11 cellular contexts compared by ENCODE assay signal in genomic region chr11:37503411-37504065, GRCh38.
DNase-seq lines count a peak whose midpoint lies in the region; ATAC-seq and TF ChIP-seq lines count a peak whose summit lies in the region.
"Had no signal": no experiment of that assay in that cellular context is flagged by ENCODE, and none has a peak within 500 bp of the region (broad histone marks: within the 10 kb centered on the region; RNA-seq: fewer than 3 reads in every experiment).

No MANE protein-coding gene starts in this region.

- H3K27me3 ChIP-seq in PC-9 (ENCODE audit: insufficient read depth, low read depth), result no peaks in the 10 kb centered on the region
- no peaks in the 10 kb centered on the region for H3K27me3 ChIP-seq in CD8-positive, alpha-beta memory T cell (ENCODE audit: insufficient read depth, low read length, poor library complexity, severe bottlenecking)

- no peaks in the 10 kb centered on the region for H3K27me3 Mint-ChIP-seq in stimulated activated naive CD8-positive, alpha-beta T cell treated with anti-CD3 and anti-CD28 coated beads, Interleukin-15, Interleukin-2, amounts not matched to agents 100 ng/mL and 50 ng/mL, for 24 hours
- no peaks in the 10 kb centered on the region for H3K27me3 Mint-ChIP-seq in CD8-positive, alpha-beta memory T cell
- H3K27me3 Mint-ChIP-seq in activated T-helper 1 cell treated with anti-CD3 and anti-CD28 coated beads, Interleukin-12 subunit alpha, Interleukin-12 subunit beta, Interleukin-2, Interleukin-4 antibody, amounts not matched to agents 30 ng/mL and 10 ng/mL and 1 ng/mL, durations not matched to agents 14 hours and 24 hours and 36 hours (ENCODE audit: insufficient read depth), result no peaks in the 10 kb centered on the region

- H3K4me1 Mint-ChIP-seq in stimulated activated naive CD8-positive, alpha-beta T cell treated with anti-CD3 and anti-CD28 coated beads, Interleukin-15, Interleukin-2, amounts not matched to agents 100 ng/mL and 50 ng/mL, for 24 hours (ENCODE audit: low read depth), result peaks cover 17% of the 10 kb centered on the region
- no peaks in the 10 kb centered on the region for H3K4me1 Mint-ChIP-seq in CD8-positive, alpha-beta memory T cell
- H3K4me1 Mint-ChIP-seq in activated T-helper 1 cell treated with anti-CD3 and anti-CD28 coated beads, Interleukin-12 subunit alpha, Interleukin-12 subunit beta, Interleukin-2, Interleukin-4 antibody, amounts not matched to agents 30 ng/mL and 10 ng/mL and 1 ng/mL, durations not matched to agents 14 hours and 24 hours and 36 hours (ENCODE audit: low read depth), result peaks cover 6% of the 10 kb centered on the region

- H3K4me1 ChIP-seq in PC-9 (replicated peaks; ENCODE audit: insufficient read depth), result peaks cover 65% of the 10 kb centered on the region
- H3K4me1 ChIP-seq in CD8-positive, alpha-beta memory T cell (ENCODE audit: insufficient read depth, low read length), result no peaks in the 10 kb centered on the region

- intact Hi-C loops in PC-9 (cut with micrococcal nuclease; ENCODE audit: unreplicated experiment), result loop anchor here (10.0 kb wide), 1 partner anchor 511 kb away; no protein-coding TSS in a partner anchor
- intact Hi-C loops in left ventricle myocardium superior (cut with micrococcal nuclease), result no loop called here
- intact Hi-C loops in activated T-helper 1 cell treated with anti-CD3 and anti-CD28 coated beads, Interleukin-12 subunit alpha, Interleukin-12 subunit beta, Interleukin-2, Interleukin-4 antibody, amounts not matched to agents 30 ng/mL and 10 ng/mL and 1 ng/mL, durations not matched to agents 14 hours and 24 hours and 36 hours (cut with micrococcal nuclease), result no loop called here

- no peak overlapping the region for H3K4me3 ChIP-seq in PC-9
- H3K4me3 ChIP-seq in CD8-positive, alpha-beta memory T cell (ENCODE audit: low read length), result no peak overlapping the region

- peaks cover 18% of the 10 kb centered on the region for H3K9me3 Mint-ChIP-seq in stimulated activated naive CD8-positive, alpha-beta T cell treated with anti-CD3 and anti-CD28 coated beads, Interleukin-15, Interleukin-2, amounts not matched to agents 100 ng/mL and 50 ng/mL, for 24 hours
- peaks cover 2 to 31% (median 14%) of the 10 kb centered on the region in 5 donors for H3K9me3 Mint-ChIP-seq in CD8-positive, alpha-beta memory T cell
- H3K9me3 Mint-ChIP-seq in activated T-helper 1 cell treated with anti-CD3 and anti-CD28 coated beads, Interleukin-12 subunit alpha, Interleukin-12 subunit beta, Interleukin-2, Interleukin-4 antibody, amounts not matched to agents 30 ng/mL and 10 ng/mL and 1 ng/mL, durations not matched to agents 14 hours and 24 hours and 36 hours, result peaks cover 3% of the 10 kb centered on the region

- H3K4me2 ChIP-seq in PC-9, result peak overlapping the region; percentile 77

- H3K9me3 ChIP-seq in PC-9 (ENCODE audit: insufficient read depth, low read depth), result peaks cover 19% of the 10 kb centered on the region
- H3K9me3 ChIP-seq in CD8-positive, alpha-beta memory T cell (ENCODE audit: low read length), result no peaks in the 10 kb centered on the region

- peak overlapping the region; percentile 14 for H3K4me3 Mint-ChIP-seq in stimulated activated naive CD8-positive, alpha-beta T cell treated with anti-CD3 and anti-CD28 coated beads, Interleukin-15, Interleukin-2, amounts not matched to agents 100 ng/mL and 50 ng/mL, for 24 hours
- no peak overlapping the region for H3K4me3 Mint-ChIP-seq in CD8-positive, alpha-beta memory T cell
- H3K4me3 Mint-ChIP-seq in activated T-helper 1 cell treated with anti-CD3 and anti-CD28 coated beads, Interleukin-12 subunit alpha, Interleukin-12 subunit beta, Interleukin-2, Interleukin-4 antibody, amounts not matched to agents 30 ng/mL and 10 ng/mL and 1 ng/mL, durations not matched to agents 14 hours and 24 hours and 36 hours, result no peak overlapping the region

- peak overlapping the region; percentile 66 for H3K27ac Mint-ChIP-seq in stimulated activated naive CD8-positive, alpha-beta T cell treated with anti-CD3 and anti-CD28 coated beads, Interleukin-15, Interleukin-2, amounts not matched to agents 100 ng/mL and 50 ng/mL, for 24 hours
- no peak overlapping the region for H3K27ac Mint-ChIP-seq in CD8-positive, alpha-beta memory T cell
- no peak overlapping the region for H3K27ac Mint-ChIP-seq in activated T-helper 1 cell treated with anti-CD3 and anti-CD28 coated beads, Interleukin-12 subunit alpha, Interleukin-12 subunit beta, Interleukin-2, Interleukin-4 antibody, amounts not matched to agents 30 ng/mL and 10 ng/mL and 1 ng/mL, durations not matched to agents 14 hours and 24 hours and 36 hours

- H2AFZ ChIP-seq in PC-9, result no peak overlapping the region

- H3K9me2 ChIP-seq in PC-9 (ENCODE audit: insufficient read depth), result peaks cover 4% of the 10 kb centered on the region; the same call in 1 of the 2 replicates

- no peaks in the 10 kb centered on the region for H4K20me1 ChIP-seq in PC-9 (ENCODE audit: insufficient read depth)

- BruUV-seq in PC-9 (replicated peaks; lab: Mats Ljungman, UMichigan), result no TSS peak

- no peak for TF ChIP-seq CTCF in PC-9 (conservative IDR thresholded peaks at IDR 0.05)

- H3K79me2 ChIP-seq in PC-9 (ENCODE audit: low read depth), result no peaks in the 10 kb centered on the region

- no peaks in the 10 kb centered on the region for H3K36me3 Mint-ChIP-seq in stimulated activated naive CD8-positive, alpha-beta T cell treated with anti-CD3 and anti-CD28 coated beads, Interleukin-15, Interleukin-2, amounts not matched to agents 100 ng/mL and 50 ng/mL, for 24 hours (ENCODE audit: low read depth)
- no peaks in the 10 kb centered on the region for H3K36me3 Mint-ChIP-seq in CD8-positive, alpha-beta memory T cell
- no peaks in the 10 kb centered on the region for H3K36me3 Mint-ChIP-seq in activated T-helper 1 cell treated with anti-CD3 and anti-CD28 coated beads, Interleukin-12 subunit alpha, Interleukin-12 subunit beta, Interleukin-2, Interleukin-4 antibody, amounts not matched to agents 30 ng/mL and 10 ng/mL and 1 ng/mL, durations not matched to agents 14 hours and 24 hours and 36 hours (ENCODE audit: low read depth)

- CTCF ChIA-PET in PC-9 (lab: Charles Lee), result no interaction called here
- CTCF ChIA-PET in CD8-positive, alpha-beta memory T cell (lab: Charles Lee), result no interaction called here

- H3K36me3 ChIP-seq in PC-9 (ENCODE audit: low read depth), result no peaks in the 10 kb centered on the region
- H3K36me3 ChIP-seq in CD8-positive, alpha-beta memory T cell (ENCODE audit: insufficient read depth, low read length), result no peaks in the 10 kb centered on the region

- DNase-seq in NOMO-1 treated with DMSO at 0.1 percent for 48 hours (lab: John Stamatoyannopoulos, UW; ENCODE audit: unreplicated experiment), result peak; percentile 40
- DNase-seq in NOMO-1 treated with dmso at 0.1 percent for 144 hours (lab: John Stamatoyannopoulos, UW; ENCODE audit: unreplicated experiment), result no peak
- DNase-seq in PC-9, result no peak
- no peak for DNase-seq in CD8-positive, alpha-beta memory T cell
- no peak for DNase-seq in left ventricle myocardium superior
- no peak for DNase-seq in activated T-helper 1 cell treated with anti-CD3 and anti-CD28 coated beads, Interleukin-12 subunit alpha, Interleukin-12 subunit beta, Interleukin-2, Interleukin-4 antibody, amounts not matched to agents 30 ng/mL and 10 ng/mL and 1 ng/mL, durations not matched to agents 14 hours and 24 hours and 36 hours (ENCODE audit: low spot score)
- DNase-seq: activated CD4-positive, CD25-positive, alpha-beta regulatory T cell; NCI-H526 had no signal

- ATAC-seq in HG02981 (IDR thresholded peaks at IDR 0.05; ENCODE audit: unreplicated experiment) (peak; percentile 39), left ventricle myocardium superior (no peak)

- peak overlapping the region; percentile 99 for H3K27ac ChIP-seq in PC-9
- no peak overlapping the region for H3K27ac ChIP-seq in CD8-positive, alpha-beta memory T cell (ENCODE audit: low read depth, low read length)
- H3K27ac ChIP-seq: 22Rv1 had no signal

- peaks cover 57% of the 10 kb centered on the region for H3F3A ChIP-seq in PC-9 (ENCODE audit: insufficient read depth, low read depth)

- POLR2A ChIA-PET in PC-9 (lab: Charles Lee; ENCODE audit: unreplicated experiment), result no interaction called here
- POLR2A ChIA-PET in CD8-positive, alpha-beta memory T cell (lab: Charles Lee), result no interaction called here
